Comparison of ENCODE assay signal across 10 cellular contexts in the genomic region with DNA sequence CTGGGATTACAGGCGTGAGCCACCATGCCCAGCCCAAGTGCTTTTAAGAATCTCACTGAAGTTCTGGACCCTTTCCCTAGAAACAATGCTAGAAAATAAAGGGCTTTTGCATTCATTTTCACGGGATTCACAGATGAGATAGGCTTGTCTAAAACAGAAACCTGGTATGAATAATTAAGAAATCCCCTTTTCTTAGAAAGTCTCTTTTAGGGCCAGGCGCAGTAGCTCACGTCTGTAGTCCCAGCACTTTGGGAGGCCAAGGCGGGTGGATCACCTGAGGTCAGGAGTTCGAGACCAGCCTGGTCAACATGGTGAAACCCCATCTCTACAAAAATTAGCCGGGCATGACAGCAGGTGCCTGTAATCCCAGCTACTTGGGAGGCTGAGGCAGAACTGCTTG. TPM values are rescaled to one million over a fixed set of nuclear protein-coding genes. Genes with fewer than 3 reads are reported as not detected.
DNase-seq lines count a peak whose midpoint lies in the region; ATAC-seq and TF ChIP-seq lines count a peak whose summit lies in the region.
"Not testable (repeated sequence)": the region's sequence is repeated elsewhere in the genome, so short reads cannot be mapped to it uniquely, and the experiment has no call there.
"Had no signal": no experiment of that assay in that cellular context is flagged by ENCODE, and none has a peak within 500 bp of the region (broad histone marks: within the 10 kb centered on the region; RNA-seq: fewer than 3 reads in every experiment).

No MANE protein-coding gene starts in this region.

- H3K36me3 ChIP-seq in DOHH2 (ENCODE audit: control insufficient read depth, low read length) (peaks cover 91% of the 10 kb centered on the region), Karpas-422 (ENCODE audit: insufficient read depth, low read length) (peaks cover 27% of the 10 kb centered on the region), lower lobe of right lung (peaks cover 99% of the 10 kb centered on the region)

- not testable (repeated sequence) for H3K27me3 Mint-ChIP-seq in activated CD4-positive, alpha-beta T cell treated with anti-CD3 and anti-CD28 coated beads for 36 hours; activated T-cell treated with anti-CD3 and anti-CD28 coated beads, Interleukin-2, amount 50 U/mL, for 72 hours (ENCODE audit: low read depth); stimulated activated memory B cell treated with anti-CD40 and anti-IgM and Interleukin-4, amounts not matched to agents 10 μg/mL and 1 μg/mL and 100 μg/mL, for 72 hours

- intact Hi-C loops in activated CD4-positive, alpha-beta T cell treated with anti-CD3 and anti-CD28 coated beads for 36 hours (cut with DNase I, micrococcal nuclease): loop anchor here in 1 of 2 experiments (1.0 kb wide), 1 partner anchor 13 kb away; a partner anchor contains a TSS
- intact Hi-C loops in lower lobe of right lung (cut with DNase I): not testable (repeated sequence)

- not testable (repeated sequence) for TF ChIP-seq CTCF in DOHH2 (IDR thresholded peaks at IDR 0.05; ENCODE audit: low read depth, low read length, poor library complexity, severe bottlenecking); GM13976 (IDR thresholded peaks at IDR 0.05; ENCODE audit: borderline replicate concordance, control extremely low read depth, extremely low read depth, insufficient read depth, missing control alignments); lower lobe of right lung (IDR thresholded peaks at IDR 0.05)

- not testable (repeated sequence) for H3K79me2 ChIP-seq in DOHH2 (ENCODE audit: control insufficient read depth, low read length); Karpas-422 (ENCODE audit: low read length)

- H3K4me1 Mint-ChIP-seq in activated CD4-positive, alpha-beta T cell treated with anti-CD3 and anti-CD28 coated beads for 36 hours; stimulated activated memory B cell treated with anti-CD40 and anti-IgM and Interleukin-4, amounts not matched to agents 10 μg/mL and 1 μg/mL and 100 μg/mL, for 72 hours: not testable (repeated sequence)
- peaks cover 10% of the 10 kb centered on the region for H3K4me1 Mint-ChIP-seq in activated T-cell treated with anti-CD3 and anti-CD28 coated beads, Interleukin-2, amount 50 U/mL, for 72 hours (ENCODE audit: low read depth)

- H3K9me2 ChIP-seq in DOHH2 (replicated peaks; ENCODE audit: control insufficient read depth, low read length); Karpas-422 (replicated peaks; ENCODE audit: insufficient read depth, low read length): not testable (repeated sequence)

- not testable (repeated sequence) for H3K9me3 ChIP-seq in DOHH2 (ENCODE audit: control insufficient read depth, insufficient read depth, low read length); Karpas-422 (ENCODE audit: low read length); lower lobe of right lung

- H3F3A ChIP-seq in DOHH2 (ENCODE audit: control insufficient read depth, insufficient read depth): not testable (repeated sequence)

- not testable (repeated sequence) for H3K4me3 Mint-ChIP-seq in activated CD4-positive, alpha-beta T cell treated with anti-CD3 and anti-CD28 coated beads for 36 hours; activated T-cell treated with anti-CD3 and anti-CD28 coated beads, Interleukin-2, amount 50 U/mL, for 72 hours; stimulated activated memory B cell treated with anti-CD40 and anti-IgM and Interleukin-4, amounts not matched to agents 10 μg/mL and 1 μg/mL and 100 μg/mL, for 72 hours

- POLR2A ChIA-PET in activated CD4-positive, alpha-beta T cell treated with anti-CD3 and anti-CD28 coated beads for 36 hours (lab: Charles Lee): not testable (repeated sequence)

- in situ Hi-C loops in GM13976 (cut with MboI; ENCODE audit: low sequenced_read_pairs, unreplicated experiment): loop anchor here (25.0 kb wide), 1 partner anchor 564 kb away; no protein-coding TSS in a partner anchor

- not testable (repeated sequence) for H2AFZ ChIP-seq in Karpas-422 (ENCODE audit: low read length)

- H3K4me3 ChIP-seq in DOHH2 (ENCODE audit: low read length); Karpas-422 (ENCODE audit: low read length); lower lobe of right lung: not testable (repeated sequence)

- peak; percentile 69 for DNase-seq in GM13976 (ENCODE audit: low spot score)
- not testable (repeated sequence) for DNase-seq in Karpas-422; activated CD4-positive, alpha-beta T cell treated with anti-CD3 and anti-CD28 coated beads for 36 hours; activated T-cell treated with anti-CD3 and anti-CD28 coated beads, Interleukin-2, amount 50 U/mL, for 72 hours
- DNase-seq in lower lobe of right lung: peak; percentile 1

- not testable (repeated sequence) for H4K20me1 ChIP-seq in DOHH2 (ENCODE audit: control insufficient read depth, insufficient read depth, low read depth, low read length); Karpas-422 (ENCODE audit: insufficient read depth, low read depth, low read length)

- CTCF ChIA-PET in activated CD4-positive, alpha-beta T cell treated with anti-CD3 and anti-CD28 coated beads for 36 hours (lab: Charles Lee): interaction anchor here (1.2 to 1.3 kb wide), 2 partner anchors 35 to 36 kb away, joined by 3 to 8 read pairs; no protein-coding TSS in a partner anchor

- H3K9ac ChIP-seq in Karpas-422 (ENCODE audit: low read length): not testable (repeated sequence)

- not testable (repeated sequence) for H3K27me3 ChIP-seq in DOHH2 (ENCODE audit: control insufficient read depth, low read length); Karpas-422 (ENCODE audit: low read length); lower lobe of right lung (ENCODE audit: low read depth)

- H3K27ac ChIP-seq in DOHH2 (ENCODE audit: low read depth, low read length) (peak overlapping the region; percentile 55; the same call in 1 of the 2 replicates), Karpas-422 (ENCODE audit: low read length) (peak overlapping the region; percentile 97)
- not testable (repeated sequence) for H3K27ac ChIP-seq in lower lobe of right lung

- peaks cover 61% of the 10 kb centered on the region for H3K36me3 Mint-ChIP-seq in activated CD4-positive, alpha-beta T cell treated with anti-CD3 and anti-CD28 coated beads for 36 hours (ENCODE audit: low read depth)
- peaks cover 6 to 24% of the 10 kb centered on the region in 2 donors for H3K36me3 Mint-ChIP-seq in activated T-cell treated with anti-CD3 and anti-CD28 coated beads, Interleukin-2, amount 50 U/mL, for 72 hours (ENCODE audit: insufficient read depth in 2 of 2)
- peaks cover 62% of the 10 kb centered on the region for H3K36me3 Mint-ChIP-seq in stimulated activated memory B cell treated with anti-CD40 and anti-IgM and Interleukin-4, amounts not matched to agents 10 μg/mL and 1 μg/mL and 100 μg/mL, for 72 hours

- peak overlapping the region; percentile 69 for H3K4me2 ChIP-seq in DOHH2 (ENCODE audit: low read length)
- H3K4me2 ChIP-seq in Karpas-422 (ENCODE audit: low read depth, low read length, poor library complexity, severe bottlenecking): peak overlapping the region; percentile 78

- H3K4me1 ChIP-seq in DOHH2 (ENCODE audit: control insufficient read depth, low read length) (peaks cover 28% of the 10 kb centered on the region), Karpas-422 (ENCODE audit: low read length) (peaks cover 36% of the 10 kb centered on the region)
- H3K4me1 ChIP-seq in lower lobe of right lung: not testable (repeated sequence)

- H3K27ac Mint-ChIP-seq in activated CD4-positive, alpha-beta T cell treated with anti-CD3 and anti-CD28 coated beads for 36 hours: not testable (repeated sequence)
- peak overlapping the region; percentile 28 for H3K27ac Mint-ChIP-seq in activated T-cell treated with anti-CD3 and anti-CD28 coated beads, Interleukin-2, amount 50 U/mL, for 72 hours
- H3K27ac Mint-ChIP-seq in stimulated activated memory B cell treated with anti-CD40 and anti-IgM and Interleukin-4, amounts not matched to agents 10 μg/mL and 1 μg/mL and 100 μg/mL, for 72 hours: peak overlapping the region; percentile 4

- H3K9me3 Mint-ChIP-seq in activated CD4-positive, alpha-beta T cell treated with anti-CD3 and anti-CD28 coated beads for 36 hours (ENCODE audit: low read depth); activated T-cell treated with anti-CD3 and anti-CD28 coated beads, Interleukin-2, amount 50 U/mL, for 72 hours; stimulated activated memory B cell treated with anti-CD40 and anti-IgM and Interleukin-4, amounts not matched to agents 10 μg/mL and 1 μg/mL and 100 μg/mL, for 72 hours: not testable (repeated sequence)

- peak; percentile 70 for ATAC-seq in activated CD4-positive, alpha-beta T cell treated with anti-CD3 and anti-CD28 coated beads for 36 hours
- ATAC-seq in activated T-cell treated with anti-CD3 and anti-CD28 coated beads, Interleukin-2, amount 50 U/mL, for 72 hours (replicated peaks in 1 of 2): peak; percentile 67 to 84
- not testable (repeated sequence) for ATAC-seq in lower lobe of right lung
- ATAC-seq in stimulated activated memory B cell treated with anti-CD40 and anti-IgM and Interleukin-4, amounts not matched to agents 10 μg/mL and 1 μg/mL and 100 μg/mL, for 72 hours: peak; percentile 72

RNA-seq across cellular contexts. Expression of a gene that starts 13.6 kb away (rescaled TPM):
- total RNA-seq in Karpas-422 (2014; rRNA removed; shearing (Covaris generic); ENCODE audit: low replicate concordance): 50.3 and 54.0 TPM in 2 replicates
- total RNA-seq in activated CD4-positive, alpha-beta T cell treated with anti-CD3 and anti-CD28 coated beads for 36 hours: 100 to 1,000 TPM; 180 to 242 TPM
- total RNA-seq in activated T-cell treated with anti-CD3 and anti-CD28 coated beads, Interleukin-2, amount 50 U/mL, for 72 hours: 10 to 100 TPM; 58.8 to 77.5 TPM
- 38.7 TPM for total RNA-seq in lower lobe of right lung

RNA-seq across cellular contexts. Expression of a gene that starts 26.3 kb away (rescaled TPM):
- total RNA-seq in Karpas-422 (2014; rRNA removed; shearing (Covaris generic); ENCODE audit: low replicate concordance): 47.8 and 72.0 TPM in 2 replicates
- total RNA-seq in activated CD4-positive, alpha-beta T cell treated with anti-CD3 and anti-CD28 coated beads for 36 hours: 10 to 100 TPM; 74.3 to 89.6 TPM
- total RNA-seq in activated T-cell treated with anti-CD3 and anti-CD28 coated beads, Interleukin-2, amount 50 U/mL, for 72 hours: 10 to 100 TPM; 70.2 to 84.6 TPM
- total RNA-seq in lower lobe of right lung: 47.7 TPM

RNA-seq across cellular contexts. Expression of a gene that starts 26.4 kb away (rescaled TPM):
- not detected in 2 replicates for total RNA-seq in Karpas-422 (2014; rRNA removed; shearing (Covaris generic); ENCODE audit: low replicate concordance)
- not detected for total RNA-seq in activated CD4-positive, alpha-beta T cell treated with anti-CD3 and anti-CD28 coated beads for 36 hours
- under 1 TPM; 0.19 to 0.56 TPM for total RNA-seq in activated T-cell treated with anti-CD3 and anti-CD28 coated beads, Interleukin-2, amount 50 U/mL, for 72 hours
- not detected for total RNA-seq in lower lobe of right lung
- total RNA-seq: CD4-positive, CD25-positive, alpha-beta regulatory T cell; Daoy; IMR-90 had no signal
